Comparison of ENCODE assay signal across 10 cellular contexts in genomic region chr18:48136051-48136543, GRCh38.
A peak's percentile ranks its signal among the peaks of the same experiment; 100 is the strongest.
DNase-seq lines count a peak whose midpoint lies in the region; ATAC-seq, FAIRE-seq and TF ChIP-seq lines count a peak whose summit lies in the region.
"Had no signal": no experiment of that assay in that cellular context is flagged by ENCODE, and none has a peak within 500 bp of the region (broad histone marks: within the 10 kb centered on the region; RNA-seq: fewer than 3 reads in every experiment).

No MANE protein-coding gene starts in this region.

- no peak overlapping the region for H3K9ac ChIP-seq in GM23248

- no peaks in the 10 kb centered on the region for H3K79me2 ChIP-seq in GM23248 (ENCODE audit: insufficient read depth)
- no peaks in the 10 kb centered on the region for H3K79me2 ChIP-seq in hepatocyte

- H3K27me3 ChIP-seq in GM23248 (replicated peaks; ENCODE audit: insufficient read depth): peaks cover 68% of the 10 kb centered on the region
- H3K27me3 ChIP-seq in RWPE2 (ENCODE audit: insufficient read depth, poor library complexity, severe bottlenecking): peaks cover 36% of the 10 kb centered on the region
- peaks cover 43% of the 10 kb centered on the region for H3K27me3 ChIP-seq in hepatocyte

- H3K36me3 ChIP-seq in GM23248 (ENCODE audit: low read depth) (no peaks in the 10 kb centered on the region), RWPE2 (ENCODE audit: low read depth) (no peaks in the 10 kb centered on the region), hepatocyte (replicated peaks; ENCODE audit: insufficient read depth, low read depth) (no peaks in the 10 kb centered on the region)

- peak overlapping the region; percentile 48 for H3K4me3 ChIP-seq in GM23248
- peak overlapping the region; percentile 28 for H3K4me3 ChIP-seq in RWPE2 (ENCODE audit: severe bottlenecking)
- H3K4me3 ChIP-seq in hepatocyte: peak overlapping the region; percentile 61

- H3K27ac ChIP-seq in GM23248: no peak overlapping the region
- no peak overlapping the region for H3K27ac ChIP-seq in RWPE2 (ENCODE audit: poor library complexity, severe bottlenecking)
- no peak overlapping the region for H3K27ac ChIP-seq in hepatocyte

- H4K20me1 ChIP-seq in GM23248 (ENCODE audit: insufficient read depth) (no peaks in the 10 kb centered on the region), hepatocyte (ENCODE audit: insufficient read depth, poor library complexity, severe bottlenecking) (no peaks in the 10 kb centered on the region)

- no peaks in the 10 kb centered on the region for H3F3A ChIP-seq in GM23248 (ENCODE audit: insufficient read depth)

- peak overlapping the region; percentile 48; the same call in 1 of the 2 replicates for H2AFZ ChIP-seq in GM23248
- H2AFZ ChIP-seq in hepatocyte: peak overlapping the region; percentile 71

- H3K4me2 ChIP-seq in GM23248 (ENCODE audit: unreplicated experiment) (peak overlapping the region; percentile 62), hepatocyte (peak overlapping the region; percentile 100)

- TF ChIP-seq CTCF in RWPE2 (IDR thresholded peaks at IDR 0.05; ENCODE audit: poor library complexity, severe bottlenecking) (no peak), hepatocyte (IDR thresholded peaks at IDR 0.05; ENCODE audit: poor library complexity) (peak; percentile 13)

- in situ Hi-C loops in GM23248 (cut with MboI): no loop called here

- 2 to 6% methylated on average over 9 to 36 of the region's 43 CpGs for WGBS in GM23248 (ENCODE audit: low coverage in 1 of 2, low lambda C conversion rate in 2 of 2, missing lambda C conversion rate in 2 of 2), 2 experiments
- 1% methylated on average over 12 of the region's 43 CpGs for WGBS in hepatocyte (ENCODE audit: low lambda C conversion rate, missing lambda C conversion rate)

- no peaks in the 10 kb centered on the region for H3K9me3 ChIP-seq in GM23248 (ENCODE audit: low read depth)
- H3K9me3 ChIP-seq in RWPE2 (ENCODE audit: severe bottlenecking): no peaks in the 10 kb centered on the region
- H3K9me3 ChIP-seq in hepatocyte (ENCODE audit: low read depth): no peaks in the 10 kb centered on the region

- H3K9me2 ChIP-seq in GM23248 (ENCODE audit: insufficient read depth) (no peaks in the 10 kb centered on the region), hepatocyte (replicated peaks; ENCODE audit: insufficient read depth) (no peaks in the 10 kb centered on the region)

- DNase-seq in GM23248: no peak
- no peak for DNase-seq in RWPE2 (ENCODE audit: low spot score)
- no peak for DNase-seq in hepatocyte (ENCODE audit: low spot score)
- DNase-seq in retina: peak; percentile 51
- DNase-seq in GM19239 (ENCODE audit: insufficient read length, low spot score): no peak
- DNase-seq in UCSD-AML1 (lab: John Stamatoyannopoulos, UW; ENCODE audit: unreplicated experiment): no peak
- no peak for DNase-seq in GM19238 (ENCODE audit: insufficient read length, low spot score)
- no peak for DNase-seq in stimulated activated CD4-positive, alpha-beta T cell treated with anti-CD3 and anti-CD28 coated beads, Interleukin-4, amount 100 ng/mL, for 1 hour
- DNase-seq: amniotic stem cell had no signal

- no peak for FAIRE-seq in GM19239 (lab: Jason Lieb, UNC)

- H3K4me1 ChIP-seq in GM23248 (ENCODE audit: insufficient read depth): no peaks in the 10 kb centered on the region
- peaks cover 2% of the 10 kb centered on the region for H3K4me1 ChIP-seq in RWPE2 (ENCODE audit: insufficient read depth, poor library complexity, severe bottlenecking)
- peaks cover 18% of the 10 kb centered on the region for H3K4me1 ChIP-seq in hepatocyte (ENCODE audit: insufficient read depth)

- ATAC-seq in RWPE2 (ENCODE audit: low read depth): no peak
- ATAC-seq: naive thymus-derived CD4-positive, alpha-beta T cell had no signal
